In genomic region chrX:71540801-71541545, GRCh38 we compare ENCODE assay signal across 8 cellular contexts. TPM values are rescaled to one million over a fixed set of nuclear protein-coding genes. Genes with fewer than 3 reads are reported as not detected.
DNase-seq lines count a peak whose midpoint lies in the region; ATAC-seq and TF ChIP-seq lines count a peak whose summit lies in the region.

No MANE protein-coding gene starts in this region.

- TF ChIP-seq CTCF in HFFc6 (IDR thresholded peaks at IDR 0.05) (no peak), left lung (IDR thresholded peaks at IDR 0.05) (no peak), Caco-2 (IDR thresholded peaks at IDR 0.05; ENCODE audit: insufficient read depth in 1 of 2, low read depth in 1 of 2, low read length in 1 of 2, severe bottlenecking in 1 of 2, unreplicated experiment in 1 of 2) (no peak), GM13977 (IDR thresholded peaks at IDR 0.05; ENCODE audit: extremely low read depth, insufficient read depth, missing control alignments) (no peak)

- no peaks in the 10 kb centered on the region for H3K9me3 Mint-ChIP-seq in HFFc6
- H3K9me3 Mint-ChIP-seq in Caco-2 (ENCODE audit: unreplicated experiment): no peaks in the 10 kb centered on the region

- intact Hi-C loops in left lung (cut with DNase I): no loop called here
- intact Hi-C loops in Caco-2 (cut with micrococcal nuclease; ENCODE audit: unreplicated experiment): no loop called here

- H3K36me3 ChIP-seq in left lung (peaks cover 0 to 18% of the 10 kb centered on the region in 2 donors), Caco-2 (ENCODE audit: control insufficient read depth, insufficient read depth, low read length) (no peaks in the 10 kb centered on the region; the same call in none of the 2 replicates)

- CTCF ChIA-PET in Caco-2 (lab: Charles Lee): interaction anchor here (0.5 kb wide), 1 partner anchor 257 kb away, joined by 3 read pairs; the partner anchor contains the start of gene NONO

- in situ Hi-C loops in GM13977 (cut with MboI; ENCODE audit: low pct_unique_long_range_greater_than_20kb, low sequenced_read_pairs, unreplicated experiment): no loop called here

- H3K27ac Mint-ChIP-seq in HFFc6: peak overlapping the region; percentile 91
- no peak overlapping the region for H3K27ac Mint-ChIP-seq in Caco-2 (ENCODE audit: unreplicated experiment)

- no peak for DNase-seq in HFFc6
- DNase-seq in NOMO-1 treated with dmso at 0.1 percent for 144 hours (lab: John Stamatoyannopoulos, UW; ENCODE audit: unreplicated experiment): peak; percentile 50
- no peak for DNase-seq in left lung
- DNase-seq in NCI-H146 (lab: John Stamatoyannopoulos, UW): no peak
- DNase-seq in Caco-2: no peak
- DNase-seq in GM13977 (ENCODE audit: low spot score): no peak

- H3K9me3 ChIP-seq in left lung (no peaks in the 10 kb centered on the region), Caco-2 (no peaks in the 10 kb centered on the region)

- POLR2A ChIA-PET in Caco-2 (lab: Charles Lee): no interaction called here

- H3K4me1 ChIP-seq in left lung (peaks cover 0 to 82% of the 10 kb centered on the region in 2 donors), Caco-2 (no peaks in the 10 kb centered on the region; the same call in 1 of the 2 replicates)

- H3K4me3 ChIP-seq in left lung (no peak overlapping the region), Caco-2 (ENCODE audit: low read depth, low read length) (no peak overlapping the region)

- BruUV-seq in Caco-2 (replicated peaks; lab: Mats Ljungman, UMichigan): no TSS peak

- H3K4me3 Mint-ChIP-seq in HFFc6 (peak overlapping the region; percentile 42), Caco-2 (ENCODE audit: unreplicated experiment) (no peak overlapping the region)

- H3K27me3 Mint-ChIP-seq in HFFc6 (ENCODE audit: insufficient read depth) (no peaks in the 10 kb centered on the region), Caco-2 (ENCODE audit: insufficient read depth, unreplicated experiment) (no peaks in the 10 kb centered on the region)

- H3K4me1 Mint-ChIP-seq in HFFc6 (ENCODE audit: low read depth) (peaks cover 73% of the 10 kb centered on the region), Caco-2 (ENCODE audit: low read depth, unreplicated experiment) (peaks cover 17% of the 10 kb centered on the region)

- H3K36me3 Mint-ChIP-seq in HFFc6 (ENCODE audit: low read depth) (peaks cover 5% of the 10 kb centered on the region; the same call in 1 of the 2 replicates), Caco-2 (ENCODE audit: insufficient read depth, unreplicated experiment) (peaks cover 73% of the 10 kb centered on the region)

- ATAC-seq in GM18858 (IDR thresholded peaks at IDR 0.05; ENCODE audit: unreplicated experiment): peak; percentile 75
- peak; percentile 7 for ATAC-seq in left lung
- no peak for ATAC-seq in GM21528 (IDR thresholded peaks at IDR 0.05; ENCODE audit: low FRiP score, unreplicated experiment)

- H3K27ac ChIP-seq in left lung: peak overlapping the region; percentile 4 to 66

- H3K27me3 ChIP-seq in left lung (no peaks in the 10 kb centered on the region), Caco-2 (replicated peaks; ENCODE audit: control insufficient read depth, insufficient read depth, low read length) (no peaks in the 10 kb centered on the region)

RNA-seq across cellular contexts. Expression of gene OGT, which starts 8.1 kb away (rescaled TPM):
- 10 to 100 TPM; 52.9 to 77.5 (median 57.7) TPM for total RNA-seq in HFFc6 (2021; fragmentation: NEBNext Ultra II Directional; extraction: Animal tissue kit (Norgen Biotek cat#: 25700))
- 100 to 1,000 TPM; 117 to 118 TPM for total RNA-seq in left lung
- 190 and 211 TPM in 2 replicates for total RNA-seq in Caco-2 (2022)

RNA-seq across cellular contexts. Expression of gene GCNA, which starts 37.3 kb away (rescaled TPM):
- 1 to 10 TPM in 2 of 6 experiments, under 1 TPM in 4; 0.48 to 1.7 (median 0.82) TPM for total RNA-seq in HFFc6 (2021; fragmentation: NEBNext Ultra II Directional; extraction: Animal tissue kit (Norgen Biotek cat#: 25700))
- total RNA-seq in left lung (1 to 10 TPM in 1 of 2 donors, under 1 TPM in 1; 0.64 to 3.2 TPM), Caco-2 (2022) (2.8 and 3.4 TPM in 2 replicates)
